Comparison of ENCODE assay signal across 8 cellular contexts in genomic region chr17:45132302-45132568, GRCh38. TPM values are rescaled to one million over a fixed set of nuclear protein-coding genes. Genes with fewer than 3 reads are reported as not detected.
DNase-seq lines count a peak whose midpoint lies in the region; ATAC-seq and TF ChIP-seq lines count a peak whose summit lies in the region.

TSS of gene PLCD3 (minus strand) at chr17:45132515. CDS start at chr17:45132410, 105 bp downstream.

- peaks cover 12% of the 10 kb centered on the region for H3K4me1 ChIP-seq in CD8-positive, alpha-beta T cell (ENCODE audit: insufficient read depth, low read length)

- H3K36me3 Mint-ChIP-seq in CD8-positive, alpha-beta T cell: peaks cover 2% of the 10 kb centered on the region

- no peak for DNase-seq in CD8-positive, alpha-beta T cell
- DNase-seq in NCI-H460 (ENCODE audit: extremely low read depth, low read depth): no peak
- DNase-seq in dorsolateral prefrontal cortex: no peak
- no peak for DNase-seq in mucosa of gallbladder (ENCODE audit: low spot score)
- no peak for DNase-seq in SK-N-DZ (ENCODE audit: low spot score)
- no peak for DNase-seq in islet precursor cell
- DNase-seq in NCI-H146 (lab: John Stamatoyannopoulos, UW): no peak

- peak within 1 kb of the TSS; percentile 91 for H3K4me3 Mint-ChIP-seq in CD8-positive, alpha-beta T cell

- no peak for ATAC-seq in CD8-positive, alpha-beta T cell
- ATAC-seq in HG03439 (IDR thresholded peaks at IDR 0.05; ENCODE audit: unreplicated experiment): no peak

- peak within 1 kb of the TSS; percentile 91 for H3K27ac Mint-ChIP-seq in CD8-positive, alpha-beta T cell

- POLR2A ChIA-PET in CD8-positive, alpha-beta T cell (lab: Charles Lee): no interaction called here

- peaks cover 2% of the 10 kb centered on the region for H3K27me3 Mint-ChIP-seq in CD8-positive, alpha-beta T cell (ENCODE audit: low read depth)

- intact Hi-C loops in CD8-positive, alpha-beta T cell (cut with DNase I, micrococcal nuclease): loop anchor here (1.0 to 2.0 kb wide), 4 partner anchors 36 to 357 kb away; partner anchors contain the start of gene NMT1 (in 1 of the 2)
- intact Hi-C loops in dorsolateral prefrontal cortex (cut with DNase I): loop anchor here (5.0 to 10.0 kb wide), 5 partner anchors 35 to 357 kb away; no protein-coding TSS in a partner anchor

- CTCF ChIA-PET in CD8-positive, alpha-beta T cell (lab: Charles Lee): interaction anchor here (1.0 to 11.8 kb wide), 5 partner anchors 13 to 212 kb away, joined by 3 to 277 read pairs (median 4); partner anchors contain the start of gene HEXIM1

- peaks cover 27% of the 10 kb centered on the region for H3K4me1 Mint-ChIP-seq in CD8-positive, alpha-beta T cell (ENCODE audit: low read depth)

- H3K36me3 ChIP-seq in CD8-positive, alpha-beta T cell (ENCODE audit: insufficient read depth, low read length): no peaks in the 10 kb centered on the region

- H3K27ac ChIP-seq in CD8-positive, alpha-beta T cell (ENCODE audit: low read depth, low read length): peak within 1 kb of the TSS; percentile 87
- H3K27ac ChIP-seq in dorsolateral prefrontal cortex: peak within 1 kb of the TSS; percentile 39 to 98 (median 93)

- H3K9me3 Mint-ChIP-seq in CD8-positive, alpha-beta T cell: no peaks in the 10 kb centered on the region

- no peaks in the 10 kb centered on the region for H3K27me3 ChIP-seq in CD8-positive, alpha-beta T cell (ENCODE audit: insufficient read depth, low read length)
- H3K27me3 ChIP-seq in dorsolateral prefrontal cortex: no peaks in the 10 kb centered on the region

- H3K4me3 ChIP-seq in CD8-positive, alpha-beta T cell (ENCODE audit: low read depth, low read length): peak within 1 kb of the TSS; percentile 100
- peak within 1 kb of the TSS; percentile 61 to 100 (median 88) for H3K4me3 ChIP-seq in dorsolateral prefrontal cortex

- H3K9me3 ChIP-seq in CD8-positive, alpha-beta T cell (ENCODE audit: low read length): no peaks in the 10 kb centered on the region

- peak; percentile 78 for TF ChIP-seq CTCF in CD8-positive, alpha-beta T cell (IDR thresholded peaks at IDR 0.05)
- TF ChIP-seq CTCF in dorsolateral prefrontal cortex (IDR thresholded peaks at IDR 0.05 in 54 of 56, conservative IDR thresholded peaks at IDR 0.05 in 2 of 56; ENCODE audit: low read depth in 1 of 56, partially characterized antibody in 56 of 56): no peak

RNA-seq across cellular contexts. Expression of gene PLCD3, which starts in this region (rescaled TPM):
- 1 to 10 TPM; 2.2 to 4.3 TPM for total RNA-seq in CD8-positive, alpha-beta T cell
- total RNA-seq in NCI-H460 (2014; rRNA removed; shearing (Covaris generic)): 92.9 and 99.6 TPM in 2 replicates
- 78.6 and 108 TPM in 2 replicates for polyA plus RNA-seq in NCI-H460 (2014; cell fraction: nucleus; rRNA removed)
- total RNA-seq in dorsolateral prefrontal cortex (100 to 1,000 TPM in 42 of 120 experiments, 10 to 100 TPM in 78; 51.7 to 195 (median 91.1) TPM), mucosa of gallbladder (63.6 TPM)
- polyA plus RNA-seq in SK-N-DZ (2014; cell fraction: cytosol; rRNA removed): 14.7 and 16.2 TPM in 2 replicates
- polyA plus RNA-seq in SK-N-DZ (2014; cell fraction: nucleus; rRNA removed): 17.1 and 17.3 TPM in 2 replicates

Comparison
In these comparisons a context has a peak if more than half of its experiments do, and no peak if none do; other contexts are left out.
1. RNA of gene PLCD3 (total RNA-seq): 92.9 to 99.6 TPM in NCI-H460, 51.7 to 195 TPM in dorsolateral prefrontal cortex and 63.6 TPM in mucosa of gallbladder (single experiment); 2.2 to 4.3 TPM in CD8-positive, alpha-beta T cell; every median in the first group is over 4 times any median in the second.